Comparison of ENCODE assay signal across 33 cellular contexts in the genomic region with DNA sequence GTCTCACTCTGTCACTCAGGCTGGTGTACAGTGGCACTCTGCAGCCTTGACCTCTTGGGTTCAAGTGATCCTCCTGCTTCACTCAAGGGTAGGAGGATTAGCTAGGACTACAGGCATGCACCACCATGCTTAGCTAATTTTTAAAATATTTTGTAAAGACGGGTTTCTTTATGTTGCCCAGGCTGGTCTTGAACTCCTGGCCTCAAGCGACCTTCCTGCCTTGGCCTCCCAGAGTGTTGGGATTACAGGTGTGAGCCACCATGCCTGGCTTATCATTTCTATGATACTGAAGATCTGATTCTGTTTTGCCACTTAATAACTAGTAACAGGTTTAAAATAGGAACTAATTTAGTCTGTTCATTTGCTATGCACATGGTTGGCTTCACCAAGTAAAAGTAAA.
"Had no signal": no experiment of that assay in that cellular context is flagged by ENCODE, and none has a peak within 500 bp of the region (broad histone marks: within the 10 kb centered on the region; RNA-seq: fewer than 3 reads in every experiment).

No MANE protein-coding gene starts in this region.

- H3K4me3 Mint-ChIP-seq: activated B cell treated with CpG ODN at 0.5 μM for 24 hours; activated CD4-positive, alpha-beta memory T cell treated with anti-CD3 and anti-CD28 coated beads for 36 hours; activated CD4-positive, alpha-beta T cell treated with anti-CD3 and anti-CD28 coated beads, Interleukin-2, amount 10 ng/mL, durations not matched to agents 24 days and 14 days; activated CD8-positive, alpha-beta T cell treated with anti-CD3 and anti-CD28 coated beads for 36 hours; activated naive CD4-positive, alpha-beta T cell treated with anti-CD3 and anti-CD28 coated beads for 36 hours; activated naive CD8-positive, alpha-beta T cell treated with anti-CD3 and anti-CD28 coated beads for 36 hours; activated T-cell treated with anti-CD3 and anti-CD28 coated beads, Interleukin-2, amount 50 U/mL, for 4 hours; activated T-cell treated with anti-CD3 and anti-CD28 coated beads, Interleukin-2, amount 50 U/mL, for 72 hours; activated T-helper 1 cell treated with anti-CD3 and anti-CD28 coated beads, Interleukin-12 subunit alpha, Interleukin-12 subunit beta, Interleukin-2, Interleukin-4 antibody, amounts not matched to agents 30 ng/mL and 10 ng/mL and 1 ng/mL, durations not matched to agents 14 hours and 24 hours and 36 hours; activated T-helper 17 cell treated with anti-CD3 and anti-CD28 coated beads, Interleukin-2, amount 50 U/mL, for 72 hours; brain; central memory CD8-positive, alpha-beta T cell; T-cell; T-helper 2 cell treated with Interferon-gamma antibody and Interleukin-4, amounts not matched to agents 5 μg/mL and 100 μg/mL, for 36 hours had no signal

- ATAC-seq: activated CD8-positive, alpha-beta T cell treated with anti-CD3 and anti-CD28 coated beads for 36 hours; activated naive CD4-positive, alpha-beta T cell treated with anti-CD3 and anti-CD28 coated beads, Interleukin-2, amount 50 U/mL, for 72 hours; activated T-cell treated with anti-CD3 and anti-CD28 coated beads, Interleukin-2, amount 50 U/mL, for 4 hours; activated T-cell treated with anti-CD3 and anti-CD28 coated beads, Interleukin-2, amount 50 U/mL, for 72 hours; activated T-helper 17 cell treated with anti-CD3 and anti-CD28 coated beads, Interleukin-2, amount 50 U/mL, for 72 hours; T-cell had no signal

- H3K27me3 ChIP-seq: adrenal gland, cardiac muscle cell had no signal

- H3K4me1 Mint-ChIP-seq: activated B cell treated with CpG ODN at 0.5 μM for 24 hours; activated T-helper 17 cell treated with anti-CD3 and anti-CD28 coated beads, Interleukin-2, amount 50 U/mL, for 72 hours; central memory CD8-positive, alpha-beta T cell had no signal

- H3K4me1 ChIP-seq: adrenal gland had no signal

- H3K4me3 ChIP-seq: adrenal gland, cardiac muscle cell had no signal

- H3K27ac Mint-ChIP-seq: activated B cell treated with CpG ODN at 0.5 μM for 24 hours; activated CD4-positive, alpha-beta memory T cell treated with anti-CD3 and anti-CD28 coated beads for 36 hours; activated CD4-positive, alpha-beta T cell treated with anti-CD3 and anti-CD28 coated beads, Interleukin-2, amount 10 ng/mL, durations not matched to agents 24 days and 14 days; activated CD8-positive, alpha-beta T cell treated with anti-CD3 and anti-CD28 coated beads for 36 hours; activated naive CD4-positive, alpha-beta T cell treated with anti-CD3 and anti-CD28 coated beads for 36 hours; activated naive CD4-positive, alpha-beta T cell treated with anti-CD3 and anti-CD28 coated beads, Interleukin-2, amount 50 U/mL, for 72 hours; activated naive CD8-positive, alpha-beta T cell treated with anti-CD3 and anti-CD28 coated beads for 36 hours; activated T-cell treated with anti-CD3 and anti-CD28 coated beads, Interleukin-2, amount 50 U/mL, for 72 hours; activated T-helper 1 cell treated with anti-CD3 and anti-CD28 coated beads, Interleukin-12 subunit alpha, Interleukin-12 subunit beta, Interleukin-2, Interleukin-4 antibody, amounts not matched to agents 30 ng/mL and 10 ng/mL and 1 ng/mL, durations not matched to agents 14 hours and 24 hours and 36 hours; activated T-helper 17 cell treated with anti-CD3 and anti-CD28 coated beads, Interleukin-2, amount 50 U/mL, for 72 hours; T-cell; T-helper 2 cell treated with Interferon-gamma antibody and Interleukin-4, amounts not matched to agents 5 μg/mL and 100 μg/mL, for 36 hours had no signal

- DNase-seq: activated B cell treated with CpG ODN at 0.5 μM for 24 hours; activated CD4-positive, alpha-beta memory T cell treated with anti-CD3 and anti-CD28 coated beads for 36 hours; activated CD4-positive, alpha-beta T cell treated with anti-CD3 and anti-CD28 coated beads for 4 hours; activated CD4-positive, alpha-beta T cell treated with anti-CD3 and anti-CD28 coated beads, Interleukin-2, amount 10 ng/mL, durations not matched to agents 24 days and 14 days; activated CD4-positive, alpha-beta T cell treated with anti-CD3 and anti-CD28 coated beads, Interleukin-2, amount 50 U/mL, for 1 hour; activated CD4-positive, alpha-beta T cell treated with anti-CD3 and anti-CD28 coated beads, Interleukin-2, amount 50 U/mL, for 4 hours; activated CD4-positive, CD25-positive, alpha-beta regulatory T cell treated with anti-CD3 and anti-CD28 coated beads, Interleukin-2, amount 50 U/mL, for 72 hours; activated CD8-positive, alpha-beta memory T cell treated with anti-CD3 and anti-CD28 coated beads, Interleukin-2, amount 50 U/mL, for 4 hours; activated CD8-positive, alpha-beta T cell treated with anti-CD3 and anti-CD28 coated beads for 36 hours; activated effector memory CD4-positive, alpha-beta T cell treated with anti-CD3 and anti-CD28 coated beads, Interleukin-2, amount 50 U/mL, for 16 hours; activated gamma-delta T cell treated with Interleukin-2 at 50 U/mL for 16 hours; activated naive CD4-positive, alpha-beta T cell; activated naive CD4-positive, alpha-beta T cell treated with anti-CD3 and anti-CD28 coated beads for 36 hours; activated naive CD4-positive, alpha-beta T cell treated with anti-CD3 and anti-CD28 coated beads, Interleukin-2, amount 50 U/mL, for 16 hours; activated naive CD8-positive, alpha-beta T cell treated with anti-CD3 and anti-CD28 coated beads for 36 hours; activated T-cell treated with anti-CD3 and anti-CD28 coated beads for 4 hours; activated T-cell treated with anti-CD3 and anti-CD28 coated beads, Interleukin-2, amount 50 U/mL, for 1 hour; activated T-cell treated with anti-CD3 and anti-CD28 coated beads, Interleukin-2, amount 50 U/mL, for 4 hours; activated T-cell treated with anti-CD3 and anti-CD28 coated beads, Interleukin-2, amount 50 U/mL, for 72 hours; adrenal gland; amniotic stem cell; aorta; caudate nucleus; T-cell; T-helper 2 cell; T-helper 9 cell had no signal

- H3K9me3 ChIP-seq: adrenal gland had no signal

- H3K27me3 Mint-ChIP-seq: activated B cell treated with CpG ODN at 0.5 μM for 24 hours; activated CD4-positive, alpha-beta memory T cell treated with anti-CD3 and anti-CD28 coated beads for 36 hours; activated CD4-positive, alpha-beta T cell treated with anti-CD3 and anti-CD28 coated beads, Interleukin-2, amount 10 ng/mL, durations not matched to agents 24 days and 14 days; activated CD8-positive, alpha-beta T cell treated with anti-CD3 and anti-CD28 coated beads for 36 hours; activated naive CD8-positive, alpha-beta T cell treated with anti-CD3 and anti-CD28 coated beads for 36 hours; activated T-helper 17 cell treated with anti-CD3 and anti-CD28 coated beads, Interleukin-2, amount 50 U/mL, for 72 hours; brain; central memory CD8-positive, alpha-beta T cell; T-cell had no signal

- H3K9me3 Mint-ChIP-seq: activated B cell treated with CpG ODN at 0.5 μM for 24 hours; activated CD4-positive, alpha-beta memory T cell treated with anti-CD3 and anti-CD28 coated beads for 36 hours; activated CD4-positive, alpha-beta T cell treated with anti-CD3 and anti-CD28 coated beads, Interleukin-2, amount 10 ng/mL, durations not matched to agents 24 days and 14 days; activated CD8-positive, alpha-beta T cell treated with anti-CD3 and anti-CD28 coated beads for 36 hours; activated naive CD4-positive, alpha-beta T cell treated with anti-CD3 and anti-CD28 coated beads for 36 hours; activated naive CD4-positive, alpha-beta T cell treated with anti-CD3 and anti-CD28 coated beads, Interleukin-2, amount 50 U/mL, for 72 hours; activated naive CD8-positive, alpha-beta T cell treated with anti-CD3 and anti-CD28 coated beads for 36 hours; activated T-cell treated with anti-CD3 and anti-CD28 coated beads, Interleukin-2, amount 50 U/mL, for 4 hours; activated T-cell treated with anti-CD3 and anti-CD28 coated beads, Interleukin-2, amount 50 U/mL, for 72 hours; activated T-helper 1 cell treated with anti-CD3 and anti-CD28 coated beads, Interleukin-12 subunit alpha, Interleukin-12 subunit beta, Interleukin-2, Interleukin-4 antibody, amounts not matched to agents 30 ng/mL and 10 ng/mL and 1 ng/mL, durations not matched to agents 14 hours and 24 hours and 36 hours; activated T-helper 17 cell treated with anti-CD3 and anti-CD28 coated beads, Interleukin-2, amount 50 U/mL, for 72 hours; brain; central memory CD8-positive, alpha-beta T cell; T-cell; T-helper 2 cell treated with Interferon-gamma antibody and Interleukin-4, amounts not matched to agents 5 μg/mL and 100 μg/mL, for 36 hours had no signal

- H3K27ac ChIP-seq: adrenal gland, cardiac muscle cell had no signal
